Comparison of ENCODE assay signal across 1 cellular context in genomic region chr3:25664066-25664809, GRCh38.
A peak's percentile ranks its signal among the peaks of the same experiment; 100 is the strongest.
TF ChIP-seq lines count a peak whose summit lies in the region.

No MANE protein-coding gene starts in this region.

TF ChIP-seq in HepG2, 621 proteins besides CTCF, POLR2A, EP300 and RAD21 (continued from another document and continues in another):
- no peak for TF ChIP-seq GRHL1 (CRISPR knock-in tag; conservative IDR thresholded peaks at IDR 0.05)
- TF ChIP-seq NBN (conservative IDR thresholded peaks at IDR 0.05): no peak
- TF ChIP-seq TFDP2 (CRISPR knock-in tag; IDR thresholded peaks at IDR 0.05): no peak
- TF ChIP-seq YY1 (IDR thresholded peaks at IDR 0.05; ENCODE audit: insufficient read depth, insufficient replicate concordance, low read depth, low read length): no peak
- no peak for TF ChIP-seq RFXAP (CRISPR knock-in tag; IDR thresholded peaks at IDR 0.05; ENCODE audit: borderline replicate concordance)
- no peak for TF ChIP-seq KMT2B (CRISPR knock-in tag; IDR thresholded peaks at IDR 0.05)
- TF ChIP-seq KLF12 (CRISPR knock-in tag; IDR thresholded peaks at IDR 0.05; ENCODE audit: borderline replicate concordance): no peak
- TF ChIP-seq ZNF770 (CRISPR knock-in tag; IDR thresholded peaks at IDR 0.05): peak; percentile 52
- TF ChIP-seq PHF21A (CRISPR knock-in tag; IDR thresholded peaks at IDR 0.05): no peak
- no peak for TF ChIP-seq ZNF530 (CRISPR knock-in tag; IDR thresholded peaks at IDR 0.05; ENCODE audit: low read depth)
- no peak for TF ChIP-seq NFAT5 (CRISPR knock-in tag; IDR thresholded peaks at IDR 0.05)
- no peak for TF ChIP-seq ZNF326 (CRISPR knock-in tag; IDR thresholded peaks at IDR 0.05; ENCODE audit: borderline replicate concordance)
- no peak for TF ChIP-seq ZBTB49 (CRISPR knock-in tag; IDR thresholded peaks at IDR 0.05; ENCODE audit: borderline replicate concordance)
- TF ChIP-seq ARID5B (CRISPR knock-in tag; IDR thresholded peaks at IDR 0.05): no peak
- no peak for TF ChIP-seq ZBTB4 (CRISPR knock-in tag; IDR thresholded peaks at IDR 0.05; ENCODE audit: borderline replicate concordance)
- TF ChIP-seq KDM5B (CRISPR knock-in tag; IDR thresholded peaks at IDR 0.05; ENCODE audit: borderline replicate concordance): 0 out of 2 replicates have a peak, but pooled peaks have one; percentile 47
- TF ChIP-seq RBM39 (IDR thresholded peaks at IDR 0.05; ENCODE audit: low read depth, low read length, poor library complexity, severe bottlenecking): no peak
- no peak for TF ChIP-seq TBX3 (IDR thresholded peaks at IDR 0.05; ENCODE audit: borderline replicate concordance)
- TF ChIP-seq SUZ12 (IDR thresholded peaks at IDR 0.05; ENCODE audit: low read depth, low read length): no peak
- no peak for TF ChIP-seq ZNF207 (IDR thresholded peaks at IDR 0.05; ENCODE audit: borderline replicate concordance)
- TF ChIP-seq ZNF512 (CRISPR knock-in tag; IDR thresholded peaks at IDR 0.05): no peak; the same call in 1 of the 2 replicates
- no peak for TF ChIP-seq ZNF335 (CRISPR knock-in tag; IDR thresholded peaks at IDR 0.05)
- TF ChIP-seq ZNF773 (CRISPR knock-in tag; IDR thresholded peaks at IDR 0.05; ENCODE audit: borderline replicate concordance): no peak
- no peak for TF ChIP-seq MLX (CRISPR knock-in tag; IDR thresholded peaks at IDR 0.05)
- 0 out of 2 replicates have a peak, but pooled peaks have one; percentile 54 for TF ChIP-seq MXD1 (CRISPR knock-in tag; IDR thresholded peaks at IDR 0.05)
- TF ChIP-seq FOXK1 (CRISPR knock-in tag; IDR thresholded peaks at IDR 0.05; ENCODE audit: borderline replicate concordance, low read depth): no peak
- TF ChIP-seq TBP (CRISPR knock-in tag; IDR thresholded peaks at IDR 0.05): no peak
